ENCODE assay signal across 16 cellular contexts in the genomic region with DNA sequence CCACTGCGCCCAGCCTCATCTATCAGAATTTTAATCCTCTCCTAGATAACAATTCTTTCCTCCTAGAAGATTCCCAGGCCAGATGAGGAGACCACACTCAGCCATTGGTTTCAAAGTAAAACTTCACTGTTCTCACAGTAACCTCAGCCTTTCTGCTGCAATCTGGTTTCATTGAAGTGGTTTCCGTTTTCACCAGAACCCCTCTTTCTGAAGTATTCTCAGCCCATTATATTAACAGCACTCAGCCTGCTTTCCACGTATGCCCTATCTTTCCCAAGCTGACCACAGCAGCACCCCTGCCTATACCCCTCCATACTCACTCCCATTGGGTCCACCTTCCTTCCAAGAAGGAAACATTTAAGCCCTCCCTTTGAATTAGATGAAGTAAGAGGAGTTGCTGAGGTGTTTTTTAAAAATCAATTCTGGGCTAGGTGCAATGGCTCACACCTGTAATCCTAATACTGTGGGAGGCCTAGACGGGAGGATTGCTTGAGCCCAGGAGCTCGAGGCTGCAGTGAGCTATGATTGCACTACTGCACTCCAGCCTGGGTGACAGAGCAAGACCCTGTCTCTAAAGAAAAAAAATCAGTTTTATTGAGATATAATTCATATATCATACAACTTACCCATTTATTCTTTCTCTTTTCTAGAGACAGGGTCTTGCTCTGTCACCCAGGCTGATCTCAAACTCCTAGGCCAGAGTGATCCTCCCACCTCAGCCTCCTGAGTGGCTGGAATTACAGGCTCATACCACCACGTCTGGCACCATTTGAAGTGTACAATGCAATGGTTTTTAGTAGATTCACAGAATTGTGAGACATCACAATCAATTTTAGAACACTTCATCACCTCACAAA. TPM values are rescaled to one million over a fixed set of nuclear protein-coding genes. Genes with fewer than 3 reads are reported as not detected.
DNase-seq lines count a peak whose midpoint lies in the region; ATAC-seq, FAIRE-seq and TF ChIP-seq lines count a peak whose summit lies in the region.
"Had no signal": no experiment of that assay in that cellular context is flagged by ENCODE, and none has a peak within 500 bp of the region (broad histone marks: within the 10 kb centered on the region; RNA-seq: fewer than 3 reads in every experiment).

No MANE protein-coding gene starts in this region.

- H3K4me3 Mint-ChIP-seq in activated T-cell treated with anti-CD3 and anti-CD28 coated beads, Interleukin-2, amount 50 U/mL, for 4 hours: peak overlapping the region; percentile 26
- H3K4me3 Mint-ChIP-seq in activated naive CD8-positive, alpha-beta T cell: peak overlapping the region; percentile 63

- H3K9me3 ChIP-seq in HepG2 (ENCODE audit: low read length) (no peaks in the 10 kb centered on the region), heart right ventricle (peaks cover 0 to 10% (median 0%) of the 10 kb centered on the region in 11 donors)
- H3K9me3 ChIP-seq: psoas muscle had no signal

- TF ChIP-seq CTCF in KMS-11 (conservative IDR thresholded peaks at IDR 0.05; ENCODE audit: low read depth, low read length): no peak
- no peak for TF ChIP-seq CTCF in HepG2 (CRISPR knock-in tag; IDR thresholded peaks at IDR 0.05)
- no peak for TF ChIP-seq CTCF in heart right ventricle (IDR thresholded peaks at IDR 0.05)

- H2AFZ ChIP-seq in KMS-11 (ENCODE audit: low read depth) (no peak overlapping the region), HepG2 (ENCODE audit: low read length) (no peak overlapping the region)

- no peak overlapping the region for H3K4me3 ChIP-seq in KMS-11 (IDR thresholded peaks at IDR 0.05; ENCODE audit: insufficient read depth, low read depth, low read length)
- no peak overlapping the region for H3K4me3 ChIP-seq in HepG2 (replicated peaks in 1 of 3; ENCODE audit: insufficient read depth in 1 of 3, low read depth in 2 of 3, low read length in 3 of 3)
- no peak overlapping the region for H3K4me3 ChIP-seq in heart right ventricle
- H3K4me3 ChIP-seq: psoas muscle, upper lobe of left lung had no signal

- no peak for TF ChIP-seq RAD21 in HepG2 (CRISPR knock-in tag; IDR thresholded peaks at IDR 0.05)

- no peaks in the 10 kb centered on the region for H3K27me3 ChIP-seq in KMS-11 (ENCODE audit: insufficient read depth, low read depth)
- H3K27me3 ChIP-seq in HepG2 (ENCODE audit: control insufficient read depth in 1 of 2, insufficient read depth in 2 of 2, low read length in 2 of 2): peaks cover 1 to 4% of the 10 kb centered on the region in 2 experiments; a peak in 2 of 5 replicates
- H3K27me3 ChIP-seq in heart right ventricle: no peaks in the 10 kb centered on the region
- H3K27me3 ChIP-seq: upper lobe of left lung had no signal

- peaks cover 24% of the 10 kb centered on the region for H3K4me1 ChIP-seq in KMS-11 (ENCODE audit: low read depth, poor library complexity, severe bottlenecking)
- no peaks in the 10 kb centered on the region; the same call in 1 of the 2 replicates for H3K4me1 ChIP-seq in HepG2 (ENCODE audit: insufficient read depth, low read length)
- H3K4me1 ChIP-seq in heart right ventricle: peaks cover 0 to 31% (median 12%) of the 10 kb centered on the region in 9 donors
- H3K4me1 ChIP-seq: psoas muscle had no signal

- TF ChIP-seq EP300 in HepG2 (IDR thresholded peaks at IDR 0.05; ENCODE audit: low read depth in 2 of 2, low read length in 2 of 2): no peak
- TF ChIP-seq EP300 in HepG2 (CRISPR knock-in tag; IDR thresholded peaks at IDR 0.05; ENCODE audit: borderline replicate concordance): no peak

- no peak for DNase-seq in activated T-cell treated with anti-CD3 and anti-CD28 coated beads, Interleukin-2, amount 50 U/mL, for 4 hours
- DNase-seq in activated T-cell treated with anti-CD3 and anti-CD28 coated beads for 4 hours: no peak
- DNase-seq in posterior vena cava (ENCODE audit: low spot score): peak; percentile 16
- no peak for DNase-seq in HepG2 (ENCODE audit: low spot score)
- no peak for DNase-seq in heart right ventricle
- no peak for DNase-seq in epidermal melanocyte (ENCODE audit: insufficient read length, low spot score)
- DNase-seq: foreskin fibroblast; H7; NCI-H1048; NCI-H2227 treated with DMSO at 0.1 percent for 48 hours; psoas muscle; stimulated activated CD4-positive, alpha-beta T cell treated with anti-CD3 and anti-CD28 coated beads, Interleukin-15, amount 100 ng/mL, for 24 hours; stimulated activated CD8-positive, alpha-beta memory T cell treated with anti-CD3 and anti-CD28 coated beads, Interleukin-4, amount 100 ng/mL, for 48 hours; upper lobe of left lung had no signal

- ATAC-seq in activated T-cell treated with anti-CD3 and anti-CD28 coated beads, Interleukin-2, amount 50 U/mL, for 4 hours: peak; percentile 72 to 80
- no peak for ATAC-seq in HepG2
- no peak for ATAC-seq in heart right ventricle
- ATAC-seq: psoas muscle had no signal

- H3K79me2 ChIP-seq in KMS-11 (ENCODE audit: insufficient read depth, low read depth): no peaks in the 10 kb centered on the region
- no peaks in the 10 kb centered on the region for H3K79me2 ChIP-seq in HepG2 (ENCODE audit: insufficient read depth, low read length)

- CTCF ChIA-PET in HepG2 (lab: Yijun Ruan, JAX; ENCODE audit: low intra/inter-chr PET ratio, low total read pairs): no interaction called here

- H4K20me1 ChIP-seq in KMS-11 (ENCODE audit: insufficient read depth): no peaks in the 10 kb centered on the region
- no peaks in the 10 kb centered on the region for H4K20me1 ChIP-seq in HepG2 (ENCODE audit: insufficient read depth, low read length)

- no peak for TF ChIP-seq POLR2A in HepG2 (IDR thresholded peaks at IDR 0.05; ENCODE audit: insufficient read depth in 1 of 2, low read depth in 2 of 2, low read length in 2 of 2)

- H3K27me3 Mint-ChIP-seq in activated T-cell treated with anti-CD3 and anti-CD28 coated beads, Interleukin-2, amount 50 U/mL, for 4 hours (ENCODE audit: low read depth): peaks cover 18% of the 10 kb centered on the region
- peaks cover 29% of the 10 kb centered on the region for H3K27me3 Mint-ChIP-seq in activated naive CD8-positive, alpha-beta T cell

- intact Hi-C loops in posterior vena cava (cut with DNase I) (no loop called here), HepG2 (cut with micrococcal nuclease; ENCODE audit: unreplicated experiment) (no loop called here), heart right ventricle (cut with DNase I) (no loop called here)

- H3K9ac ChIP-seq in KMS-11 (no peak overlapping the region), HepG2 (ENCODE audit: insufficient read depth, low read depth, low read length) (no peak overlapping the region)

- H3K27ac ChIP-seq in KMS-11 (peak overlapping the region; percentile 1; the same call in 1 of the 2 replicates), HepG2 (ENCODE audit: extremely low read length, insufficient read depth, low read length) (no peak overlapping the region), heart right ventricle (no peak overlapping the region)
- H3K27ac ChIP-seq: psoas muscle, upper lobe of left lung had no signal

- no peaks in the 10 kb centered on the region for H3K36me3 ChIP-seq in KMS-11 (ENCODE audit: insufficient read depth)
- H3K36me3 ChIP-seq in HepG2 (replicated peaks in 1 of 2; ENCODE audit: control insufficient read depth in 1 of 2, insufficient read depth in 2 of 2, low read length in 2 of 2): no peaks in the 10 kb centered on the region
- peaks cover 0 to 2% (median 0%) of the 10 kb centered on the region in 9 donors for H3K36me3 ChIP-seq in heart right ventricle
- H3K36me3 ChIP-seq: upper lobe of left lung had no signal

- H3K36me3 Mint-ChIP-seq in activated T-cell treated with anti-CD3 and anti-CD28 coated beads, Interleukin-2, amount 50 U/mL, for 4 hours (ENCODE audit: insufficient read depth): no peaks in the 10 kb centered on the region
- H3K36me3 Mint-ChIP-seq in activated naive CD8-positive, alpha-beta T cell: peaks cover 5% of the 10 kb centered on the region

- in situ Hi-C loops in HepG2 (cut with HindIII; ENCODE audit: extremely low pct_ligation_motif_present, low pct_unique_long_range_greater_than_20kb): no loop called here

- peaks cover 31% of the 10 kb centered on the region for H3K4me1 Mint-ChIP-seq in activated T-cell treated with anti-CD3 and anti-CD28 coated beads, Interleukin-2, amount 50 U/mL, for 4 hours (ENCODE audit: low read depth)
- peaks cover 34% of the 10 kb centered on the region for H3K4me1 Mint-ChIP-seq in activated naive CD8-positive, alpha-beta T cell (ENCODE audit: low read depth)

- 37% methylated on average over 6 of the region's 6 CpGs for WGBS in HepG2 (ENCODE audit: low lambda C conversion rate)
- WGBS in heart right ventricle, 2 donors: 93 to 97% methylated on average over 6 of the region's 6 CpGs

- BruUV-seq in HepG2 (replicated peaks; lab: Mats Ljungman, UMichigan): no TSS peak

- peak overlapping the region; percentile 46 for H3K4me2 ChIP-seq in KMS-11
- H3K4me2 ChIP-seq in HepG2 (ENCODE audit: low read depth, low read length): no peak overlapping the region

- no peak overlapping the region for H3K27ac Mint-ChIP-seq in activated naive CD8-positive, alpha-beta T cell

- no peak for FAIRE-seq in HepG2 (lab: Jason Lieb, UNC)

- POLR2A ChIA-PET in HepG2 (lab: Yijun Ruan, JAX): no interaction called here

- peaks cover 4% of the 10 kb centered on the region for H3K9me3 Mint-ChIP-seq in activated T-cell treated with anti-CD3 and anti-CD28 coated beads, Interleukin-2, amount 50 U/mL, for 4 hours
- no peaks in the 10 kb centered on the region for H3K9me3 Mint-ChIP-seq in activated naive CD8-positive, alpha-beta T cell (ENCODE audit: low read depth)

RNA-seq across cellular contexts. Expression of a gene that starts 11.3 kb away (rescaled TPM):
- total RNA-seq in activated T-cell treated with anti-CD3 and anti-CD28 coated beads, Interleukin-2, amount 50 U/mL, for 4 hours: 1 to 10 TPM in 1 of 3 donors, under 1 TPM in 2; 0.82 to 1.1 (median 0.84) TPM
- 10 to 100 TPM; 34.2 to 36.7 TPM for total RNA-seq in posterior vena cava
- total RNA-seq in HepG2 (2016; rRNA removed; fragmentation: Illumina TruSeq; extraction: Trizol): 4.8 and 11.2 TPM in 2 replicates
- 1.9 and 6.6 TPM in 2 replicates for total RNA-seq in HepG2 (2016; cell fraction: cytosol; rRNA removed; fragmentation: Illumina TruSeq; extraction: Trizol; ENCODE audit: low read depth)
- total RNA-seq in HepG2 (2016; cell fraction: insoluble cytoplasmic fraction; rRNA removed; fragmentation: Illumina TruSeq; extraction: Trizol): 5.2 and 16.9 TPM in 2 replicates
- total RNA-seq in HepG2 (2016; cell fraction: membrane; rRNA removed; fragmentation: Illumina TruSeq; extraction: Trizol): 4.7 and 7.7 TPM in 2 replicates
- 9.1 and 18.5 TPM in 2 replicates for total RNA-seq in HepG2 (2016; cell fraction: nucleus; rRNA removed; fragmentation: Illumina TruSeq; extraction: Trizol)
- polyA plus RNA-seq in HepG2 (2011; rRNA removed): 0.37 and 0.45 TPM in 2 replicates
- 0.39 and 0.50 TPM in 2 replicates for polyA plus RNA-seq in HepG2 (2011; cell fraction: cytosol; rRNA removed)
- 0.51 and 0.62 TPM in 2 replicates for polyA plus RNA-seq in HepG2 (2011; cell fraction: nucleus; rRNA removed)
- polyA plus RNA-seq in HepG2 (2012): 0.13 and 0.16 TPM in 2 replicates
- polyA plus RNA-seq in HepG2 (2016; cell fraction: cytosol; fragmentation: Illumina TruSeq; extraction: Trizol; ENCODE audit: low read depth): 1.0 and 2.5 TPM in 2 replicates
- polyA plus RNA-seq in HepG2 (2016; cell fraction: insoluble cytoplasmic fraction; fragmentation: Illumina TruSeq; extraction: Trizol; ENCODE audit: low read depth): 4.9 and 5.1 TPM in 2 replicates
- 2.7 and 3.5 TPM in 2 replicates for polyA plus RNA-seq in HepG2 (2016; cell fraction: membrane; fragmentation: Illumina TruSeq; extraction: Trizol; ENCODE audit: low read depth)
- polyA plus RNA-seq in HepG2 (2016; cell fraction: nucleus; fragmentation: Illumina TruSeq; extraction: Trizol; ENCODE audit: insufficient read depth, low read depth): 18.1 and 26.1 TPM in 2 replicates
- 0.10 and 5.1 TPM in 2 replicates for polyA minus RNA-seq in HepG2 (2011; rRNA and poly(A)+ RNA removed; ENCODE audit: low replicate concordance)
- polyA minus RNA-seq in HepG2 (2011; cell fraction: cytosol; rRNA and poly(A)+ RNA removed): not detected in 2 replicates
- 0.13 TPM in 1 of 2 replicates, not detected in the other for polyA minus RNA-seq in HepG2 (2011; cell fraction: nucleus; rRNA and poly(A)+ RNA removed)
- total RNA-seq in heart right ventricle: 10 to 100 TPM in 2 of 10 donors, 1 to 10 TPM in 8; 4.4 to 44.3 (median 9.1) TPM
- polyA plus RNA-seq in heart right ventricle: 10 to 100 TPM in 1 of 2 donors, 1 to 10 TPM in 1; 5.6 to 10.4 TPM

RNA-seq across cellular contexts. Expression of a gene that starts 47.9 kb away (rescaled TPM):
- 10 to 100 TPM; 14.5 to 20.7 (median 16.6) TPM for total RNA-seq in activated T-cell treated with anti-CD3 and anti-CD28 coated beads, Interleukin-2, amount 50 U/mL, for 4 hours
- total RNA-seq in posterior vena cava (10 to 100 TPM; 70.1 to 78.8 TPM), HepG2 (2016; rRNA removed; fragmentation: Illumina TruSeq; extraction: Trizol) (13.0 and 15.9 TPM in 2 replicates), heart right ventricle (10 to 100 TPM in 9 of 10 donors, 1 to 10 TPM in 1; 9.4 to 16.7 (median 12.7) TPM)
- total RNA-seq in HepG2 (2016; cell fraction: cytosol; rRNA removed; fragmentation: Illumina TruSeq; extraction: Trizol; ENCODE audit: low read depth): 4.7 and 5.8 TPM in 2 replicates
- total RNA-seq in HepG2 (2016; cell fraction: insoluble cytoplasmic fraction; rRNA removed; fragmentation: Illumina TruSeq; extraction: Trizol): 10.6 and 15.6 TPM in 2 replicates
- 10.3 and 11.5 TPM in 2 replicates for total RNA-seq in HepG2 (2016; cell fraction: membrane; rRNA removed; fragmentation: Illumina TruSeq; extraction: Trizol)
- total RNA-seq in HepG2 (2016; cell fraction: nucleus; rRNA removed; fragmentation: Illumina TruSeq; extraction: Trizol): 16.8 and 19.6 TPM in 2 replicates
- polyA plus RNA-seq in HepG2 (2011; rRNA removed) (18.8 and 19.3 TPM in 2 replicates), heart right ventricle (1 to 10 TPM; 8.5 to 9.9 TPM)
- polyA plus RNA-seq in HepG2 (2011; cell fraction: cytosol; rRNA removed): 15.0 and 15.2 TPM in 2 replicates
- 53.3 and 57.3 TPM in 2 replicates for polyA plus RNA-seq in HepG2 (2011; cell fraction: nucleus; rRNA removed)
- 10.4 and 10.5 TPM in 2 replicates for polyA plus RNA-seq in HepG2 (2012)
- polyA plus RNA-seq in HepG2 (2016; cell fraction: cytosol; fragmentation: Illumina TruSeq; extraction: Trizol; ENCODE audit: low read depth): 4.0 TPM in 2 replicates
- polyA plus RNA-seq in HepG2 (2016; cell fraction: insoluble cytoplasmic fraction; fragmentation: Illumina TruSeq; extraction: Trizol; ENCODE audit: low read depth): 9.8 and 10.5 TPM in 2 replicates
- polyA plus RNA-seq in HepG2 (2016; cell fraction: membrane; fragmentation: Illumina TruSeq; extraction: Trizol; ENCODE audit: low read depth): 5.7 and 6.7 TPM in 2 replicates
- polyA plus RNA-seq in HepG2 (2016; cell fraction: nucleus; fragmentation: Illumina TruSeq; extraction: Trizol; ENCODE audit: insufficient read depth, low read depth): 46.0 and 46.5 TPM in 2 replicates
- polyA minus RNA-seq in HepG2 (2011; rRNA and poly(A)+ RNA removed; ENCODE audit: low replicate concordance): 17.4 and 41.1 TPM in 2 replicates
- 7.7 and 8.2 TPM in 2 replicates for polyA minus RNA-seq in HepG2 (2011; cell fraction: cytosol; rRNA and poly(A)+ RNA removed)
- polyA minus RNA-seq in HepG2 (2011; cell fraction: nucleus; rRNA and poly(A)+ RNA removed): 17.5 and 19.6 TPM in 2 replicates

Comparison
In these comparisons a context has a peak if more than half of its experiments do, and no peak if none do; other contexts are left out.
1. ATAC-seq: peak in activated T-cell treated with anti-CD3 and anti-CD28 coated beads, Interleukin-2, amount 50 U/mL, for 4 hours (2 of 2); none in HepG2 (single experiment) and heart right ventricle (0 of 8).